In the genomic region with DNA sequence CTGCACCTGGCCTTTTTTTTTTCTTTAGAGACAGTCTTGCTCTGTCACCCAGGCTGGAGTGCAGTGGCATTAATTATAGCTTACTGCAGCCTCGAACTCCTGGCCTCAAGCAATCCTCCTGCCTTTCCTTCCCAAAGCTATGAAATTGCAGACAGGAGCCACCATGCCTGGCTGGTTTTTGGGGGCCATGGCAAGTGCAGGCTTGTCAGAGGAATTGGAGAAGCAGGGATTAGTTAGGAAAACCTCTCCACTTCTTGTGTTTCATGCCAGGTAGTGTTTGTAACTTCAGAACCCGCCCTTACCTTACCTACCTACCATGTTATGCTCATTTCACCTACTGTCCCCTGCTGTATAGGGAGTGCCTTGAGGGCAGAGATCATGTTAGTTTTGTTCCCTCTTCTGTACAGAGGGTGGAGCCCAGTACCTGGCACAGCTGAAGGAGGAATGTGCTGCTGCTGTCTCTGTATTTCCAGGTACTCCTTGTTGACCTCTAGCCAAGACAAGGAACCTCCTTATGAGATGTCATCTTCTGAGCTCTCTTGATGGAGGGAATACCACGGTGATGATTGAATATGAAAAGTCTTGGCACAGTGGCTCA, we compare ENCODE assay signal across 1 cellular context.
TF ChIP-seq lines count a peak whose summit lies in the region.

No MANE protein-coding gene starts in this region.

TF ChIP-seq in H1, 55 proteins besides CTCF, POLR2A, EP300 and RAD21:
- TF ChIP-seq PHF8 (conservative IDR thresholded peaks at IDR 0.05; ENCODE audit: low read depth, low read length) = no peak
TF ChIP-seq in H1: peak in this region for 0.
